In genomic region chr15:35080226-35080625, GRCh38 we compare ENCODE assay signal across 19 cellular contexts. TPM values are rescaled to one million over a fixed set of nuclear protein-coding genes. Genes with fewer than 3 reads are reported as not detected.
DNase-seq lines count a peak whose midpoint lies in the region; TF ChIP-seq lines count a peak whose summit lies in the region.
"Had no signal": no experiment of that assay in that cellular context is flagged by ENCODE, and none has a peak within 500 bp of the region (broad histone marks: within the 10 kb centered on the region; RNA-seq: fewer than 3 reads in every experiment).

No MANE protein-coding gene starts in this region.

- H3K4me2 ChIP-seq in SK-N-SH (no peak overlapping the region), fibroblast of lung (ENCODE audit: extremely low read depth, insufficient read depth, low read length) (peak overlapping the region; percentile 51)
- H3K4me2 ChIP-seq: A549, BLaER1 had no signal

- H3K79me2 ChIP-seq in SK-N-SH (ENCODE audit: insufficient read depth) (no peaks in the 10 kb centered on the region), fibroblast of lung (ENCODE audit: control insufficient read depth, insufficient read depth, low read length) (no peaks in the 10 kb centered on the region)

- no peaks in the 10 kb centered on the region for H3F3A ChIP-seq in SK-N-SH (replicated peaks; ENCODE audit: insufficient read depth)

- DNase-seq in AG10803 (ENCODE audit: low read depth), result peak; percentile 8
- no peak for DNase-seq in SK-N-SH
- DNase-seq in fibroblast of lung (ENCODE audit: low read depth in 2 of 2), result peak; percentile 12 to 13
- DNase-seq in prostate gland (ENCODE audit: low spot score), result no peak
- DNase-seq in NCI-H1417 (lab: John Stamatoyannopoulos, UW), result no peak
- no peak for DNase-seq in T-helper 2 cell
- DNase-seq in DMS79 (lab: John Stamatoyannopoulos, UW), result no peak
- no peak for DNase-seq in cerebellar nuclear complex (lab: John Stamatoyannopoulos, UW)
- DNase-seq: CD4-positive, alpha-beta memory T cell; DMS153; DND-41; GM23248 had no signal

- H2AFZ ChIP-seq in SK-N-SH (ENCODE audit: low read depth), result no peak overlapping the region
- H2AFZ ChIP-seq in fibroblast of lung (ENCODE audit: low read length), result no peak overlapping the region
- H2AFZ ChIP-seq: GM23248 had no signal

- CTCF ChIA-PET in SK-N-SH (lab: Yijun Ruan, JAX), result interaction anchor here (1.6 to 8.6 kb wide), 5 partner anchors 10 to 364 kb away, joined by 3 to 92 read pairs (median 19); no protein-coding TSS in a partner anchor

- TF ChIP-seq CTCF in AG10803 (conservative IDR thresholded peaks at IDR 0.05; ENCODE audit: low read length) (no peak), SK-N-SH (IDR thresholded peaks at IDR 0.05) (no peak), fibroblast of lung (conservative IDR thresholded peaks at IDR 0.05 in 1 of 2, IDR thresholded peaks at IDR 0.05 in 1 of 2; ENCODE audit: low read depth in 1 of 2, low read length in 2 of 2) (no peak), prostate gland (IDR thresholded peaks at IDR 0.05) (no peak)

- TF ChIP-seq EP300 in SK-N-SH (IDR thresholded peaks at IDR 0.05; ENCODE audit: borderline replicate concordance in 1 of 2, low read depth in 1 of 2, low read length in 1 of 2), result no peak

- WGBS in SK-N-SH (ENCODE audit: low lambda C conversion rate), result 46% methylated on average over 2 of the region's 2 CpGs
- WGBS in prostate gland, result 28% methylated on average over 2 of the region's 2 CpGs

- intact Hi-C loops in prostate gland (cut with DNase I), result no loop called here

- H3K9me2 ChIP-seq in SK-N-SH, result no peaks in the 10 kb centered on the region

- no peaks in the 10 kb centered on the region for H3K4me1 ChIP-seq in SK-N-SH (ENCODE audit: control insufficient read depth in 1 of 2, insufficient read depth in 2 of 2, low read depth in 1 of 2, low read length in 1 of 2)
- no peaks in the 10 kb centered on the region for H3K4me1 ChIP-seq in fibroblast of lung (ENCODE audit: control insufficient read depth, extremely low read depth, insufficient read depth, low read length)
- H3K4me1 ChIP-seq in prostate gland (replicated peaks), result no peaks in the 10 kb centered on the region
- H3K4me1 ChIP-seq: A549, BLaER1, HAP-1 had no signal

- no peak for TF ChIP-seq POLR2A in prostate gland (IDR thresholded peaks at IDR 0.05)

- H3K9me3 ChIP-seq in SK-N-SH (no peaks in the 10 kb centered on the region), fibroblast of lung (ENCODE audit: control insufficient read depth, insufficient read depth, low read depth, low read length) (no peaks in the 10 kb centered on the region), prostate gland (no peaks in the 10 kb centered on the region)
- H3K9me3 ChIP-seq: A549, HAP-1 had no signal

- no peak overlapping the region for H3K9ac ChIP-seq in SK-N-SH
- H3K9ac ChIP-seq in fibroblast of lung (ENCODE audit: insufficient read depth, low read length), result no peak overlapping the region
- H3K9ac ChIP-seq: BLaER1, GM23248 had no signal

- no peak for TF ChIP-seq RAD21 in SK-N-SH (IDR thresholded peaks at IDR 0.05; ENCODE audit: low read length)

- POLR2A ChIA-PET in SK-N-SH (lab: Yijun Ruan, JAX), result no interaction called here

- H4K20me1 ChIP-seq in SK-N-SH (ENCODE audit: insufficient read depth), result no peaks in the 10 kb centered on the region
- no peaks in the 10 kb centered on the region for H4K20me1 ChIP-seq in fibroblast of lung (ENCODE audit: control insufficient read depth, extremely low read depth, insufficient read depth, low read length)
- H4K20me1 ChIP-seq: BLaER1 had no signal

- H3K4me3 ChIP-seq in AG10803 (ENCODE audit: low read length) (no peak overlapping the region), SK-N-SH (ENCODE audit: low read depth in 2 of 2, low read length in 1 of 2) (no peak overlapping the region), fibroblast of lung (replicated peaks in 1 of 4; ENCODE audit: control extremely low read depth in 1 of 4, insufficient read depth in 1 of 4, low read depth in 3 of 4, low read length in 4 of 4) (no peak overlapping the region), prostate gland (peak overlapping the region in 1 of 2 donors; percentile 6)
- H3K4me3 ChIP-seq: A549, BLaER1, GM23248, HAP-1 had no signal

- no peaks in the 10 kb centered on the region for H3K36me3 ChIP-seq in SK-N-SH (replicated peaks in 1 of 2; ENCODE audit: control insufficient read depth in 1 of 2, insufficient read depth in 2 of 2, low read length in 1 of 2)
- H3K36me3 ChIP-seq in fibroblast of lung (ENCODE audit: control insufficient read depth, insufficient read depth, low read length), result no peaks in the 10 kb centered on the region
- no peaks in the 10 kb centered on the region for H3K36me3 ChIP-seq in prostate gland
- H3K36me3 ChIP-seq: BLaER1, HAP-1 had no signal

- peak overlapping the region in 1 of 2 experiments; percentile 34; a peak in 1 of 4 replicates for H3K27ac ChIP-seq in SK-N-SH (ENCODE audit: low read depth in 2 of 2, low read length in 1 of 2)
- no peak overlapping the region for H3K27ac ChIP-seq in fibroblast of lung (ENCODE audit: insufficient read depth, low read length)
- H3K27ac ChIP-seq in prostate gland, result peak overlapping the region; percentile 53 to 57
- H3K27ac ChIP-seq: 22Rv1, A549, BLaER1, GM23248 had no signal

- H3K27me3 ChIP-seq in SK-N-SH (ENCODE audit: insufficient read depth) (no peaks in the 10 kb centered on the region), fibroblast of lung (ENCODE audit: control insufficient read depth, insufficient read depth, low read length) (no peaks in the 10 kb centered on the region), prostate gland (replicated peaks; ENCODE audit: insufficient read depth) (no peaks in the 10 kb centered on the region)
- H3K27me3 ChIP-seq: BLaER1 had no signal

TF ChIP-seq in SK-N-SH, 30 proteins besides CTCF, POLR2A, EP300 and RAD21:
- no peak for TF ChIP-seq NRF1 (IDR thresholded peaks at IDR 0.05; ENCODE audit: low read depth, low read length)
- peak; percentile 29; the same call in 1 of the 2 replicates for TF ChIP-seq PBX3 (IDR thresholded peaks at IDR 0.05)

RNA-seq across cellular contexts. Expression of gene NANOGP8, which starts 4.9 kb away (rescaled TPM):
- polyA plus RNA-seq in SK-N-SH (2012; rRNA removed) (not detected in 2 replicates), fibroblast of lung (not detected in 2 replicates)
- polyA plus RNA-seq in SK-N-SH (2012; cell fraction: cytosol; rRNA removed), result 0.06 TPM in 1 of 2 replicates, not detected in the other
- 0.49 and 0.55 TPM in 2 replicates for polyA plus RNA-seq in SK-N-SH (2012; cell fraction: nucleus; rRNA removed)
- total RNA-seq in fibroblast of lung (not detected in 2 replicates), prostate gland (1 to 10 TPM in 1 of 2 donors, not detected in 1; 2.9 TPM)
- not detected in 2 replicates for polyA plus RNA-seq in fibroblast of lung (2012)
- polyA minus RNA-seq in fibroblast of lung (ENCODE audit: low replicate concordance), result not detected in 2 replicates
- total RNA-seq: CD4-positive, alpha-beta memory T cell; GM23248; H4 had no signal
- polyA plus RNA-seq: A549; CD14-positive monocyte; CD4-positive, alpha-beta memory T cell; GM23248; IgD-negative memory B cell had no signal

Comparison
In these comparisons a context has a peak if more than half of its experiments do, and no peak if none do; other contexts are left out.
1. DNase-seq: peak in AG10803 (single experiment) and fibroblast of lung (2 of 2); none in SK-N-SH (single experiment), prostate gland (single experiment), NCI-H1417 (0 of 3), T-helper 2 cell (0 of 5), DMS79 (single experiment) and cerebellar nuclear complex (0 of 2).